Comparison of ENCODE assay signal across 8 cellular contexts in genomic region chr7:102517550-102518147, GRCh38. TPM values are rescaled to one million over a fixed set of nuclear protein-coding genes. Genes with fewer than 3 reads are reported as not detected.
DNase-seq lines count a peak whose midpoint lies in the region; ATAC-seq and TF ChIP-seq lines count a peak whose summit lies in the region.
"Not testable (repeated sequence)": the region's sequence is repeated elsewhere in the genome, so short reads cannot be mapped to it uniquely, and the experiment has no call there.

Gene RASA4B, minus strand, starts transcription at chr7:102517777. Its CDS starts 67 bp downstream, at chr7:102517710.

- no CpG with 5 or more reads among the region's 61 CpGs for WGBS in transverse colon (ENCODE audit: low coverage in 1 of 2), 2 donors

- H3K4me1 ChIP-seq in transverse colon: not testable (repeated sequence)

- in situ Hi-C loops in SK-MEL-5 (cut with HindIII; ENCODE audit: low pct_unique_long_range_greater_than_20kb, low sequenced_read_pairs); transverse colon (cut with MboI; ENCODE audit: low pct_ligation_motif_present in 1 of 4, low pct_unique_long_range_greater_than_20kb in 1 of 4, low sequenced_read_pairs in 3 of 4): not testable (repeated sequence)

- H3K9me3 Mint-ChIP-seq in activated naive CD4-positive, alpha-beta T cell treated with anti-CD3 and anti-CD28 coated beads, Interleukin-2, amount 50 U/mL, for 24 hours: not testable (repeated sequence)

- H3K27me3 Mint-ChIP-seq in activated naive CD4-positive, alpha-beta T cell treated with anti-CD3 and anti-CD28 coated beads, Interleukin-2, amount 50 U/mL, for 24 hours: not testable (repeated sequence)

- TF ChIP-seq POLR2A in transverse colon (IDR thresholded peaks at IDR 0.05): not testable (repeated sequence)

- DNase-seq in SK-MEL-5 (ENCODE audit: low read depth, low spot score) (peak; percentile 0), glomerular visceral epithelial cell (ENCODE audit: extremely low spot score) (peak; percentile 20), myocyte (ENCODE audit: low read depth) (peak; percentile 1), transverse colon (peak; percentile 8)

- not testable (repeated sequence) for H3K36me3 ChIP-seq in transverse colon

- not testable (repeated sequence) for H3K27me3 ChIP-seq in transverse colon

- H3K4me3 ChIP-seq in transverse colon: not testable (repeated sequence)

- H3K27ac ChIP-seq in transverse colon: not testable (repeated sequence)

- not testable (repeated sequence) for H3K4me1 Mint-ChIP-seq in activated naive CD4-positive, alpha-beta T cell treated with anti-CD3 and anti-CD28 coated beads, Interleukin-2, amount 50 U/mL, for 24 hours

- not testable (repeated sequence) for H3K27ac Mint-ChIP-seq in activated naive CD4-positive, alpha-beta T cell treated with anti-CD3 and anti-CD28 coated beads, Interleukin-2, amount 50 U/mL, for 24 hours

- TF ChIP-seq EP300 in transverse colon (IDR thresholded peaks at IDR 0.05; ENCODE audit: low read depth): not testable (repeated sequence)

- ATAC-seq in GM18511 (IDR thresholded peaks at IDR 0.05; ENCODE audit: unreplicated experiment): peak; percentile 68
- ATAC-seq in GM21619 (IDR thresholded peaks at IDR 0.05; ENCODE audit: unreplicated experiment): peak; percentile 58
- peak; percentile 60 for ATAC-seq in HG03108 (IDR thresholded peaks at IDR 0.05; ENCODE audit: unreplicated experiment)

- TF ChIP-seq CTCF in transverse colon (IDR thresholded peaks at IDR 0.05): not testable (repeated sequence)

- H3K9me3 ChIP-seq in transverse colon: not testable (repeated sequence)

- intact Hi-C loops in transverse colon (cut with DNase I; ENCODE audit: low total_unique reads): not testable (repeated sequence)

- H3K36me3 Mint-ChIP-seq in activated naive CD4-positive, alpha-beta T cell treated with anti-CD3 and anti-CD28 coated beads, Interleukin-2, amount 50 U/mL, for 24 hours: not testable (repeated sequence)

- H3K4me3 Mint-ChIP-seq in activated naive CD4-positive, alpha-beta T cell treated with anti-CD3 and anti-CD28 coated beads, Interleukin-2, amount 50 U/mL, for 24 hours: peak within 1 kb of the TSS; percentile 39

RNA-seq across cellular contexts. Expression of gene RASA4B, which starts in this region (rescaled TPM):
- total RNA-seq in SK-MEL-5 (2014; rRNA removed; shearing (Covaris generic)): 1.1 and 2.7 TPM in 2 replicates
- 3.2 and 5.0 TPM in 2 replicates for polyA plus RNA-seq in SK-MEL-5 (2015; cell fraction: cytosol; rRNA removed)
- 6.8 and 8.5 TPM in 2 replicates for polyA plus RNA-seq in SK-MEL-5 (2015; cell fraction: nucleus; rRNA removed)
- total RNA-seq in myocyte (17.4 and 19.8 TPM in 2 replicates), transverse colon (10 to 100 TPM; 10.9 to 41.9 (median 19.8) TPM)
- polyA plus RNA-seq in myocyte (2012): 18.7 TPM
